ENCODE assay signal across 8 cellular contexts in the genomic region with DNA sequence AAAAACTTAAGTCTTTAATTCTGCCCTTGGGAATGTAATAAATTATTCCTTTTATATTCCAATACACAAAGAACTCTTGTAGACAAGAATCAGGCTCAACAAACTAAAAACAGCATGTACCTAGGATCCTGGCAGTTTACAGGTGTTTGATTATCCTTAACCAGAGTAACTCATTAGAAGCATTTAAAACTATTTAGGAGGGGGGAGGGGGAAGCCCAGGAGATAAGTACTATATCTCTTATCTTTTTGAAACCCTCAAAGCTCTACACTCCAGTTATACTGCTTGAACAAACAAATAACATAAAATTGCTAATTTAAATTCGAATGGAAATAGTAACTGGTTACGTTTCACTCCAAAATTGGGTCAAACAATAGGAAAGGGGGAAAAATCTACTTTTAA. TPM values are rescaled to one million over a fixed set of nuclear protein-coding genes. Genes with fewer than 3 reads are reported as not detected.
DNase-seq lines count a peak whose midpoint lies in the region; ATAC-seq and TF ChIP-seq lines count a peak whose summit lies in the region.

No MANE protein-coding gene starts in this region.

- peak overlapping the region; percentile 92 to 99 (median 96) for H3K4me3 Mint-ChIP-seq in IgD-negative memory B cell

- H3K27me3 ChIP-seq in ACC112 (ENCODE audit: insufficient read depth, low read length) (no peaks in the 10 kb centered on the region), breast epithelium (no peaks in the 10 kb centered on the region), muscle layer of colon (ENCODE audit: control insufficient read depth in 1 of 2, insufficient read depth in 2 of 2, low read length in 2 of 2) (no peaks in the 10 kb centered on the region)

- no peaks in the 10 kb centered on the region for H3K27me3 Mint-ChIP-seq in IgD-negative memory B cell

- peaks cover 13% of the 10 kb centered on the region for H3K36me3 Mint-ChIP-seq in IgD-negative memory B cell

- H3K79me2 ChIP-seq in ACC112 (ENCODE audit: control insufficient read depth, insufficient read depth, low read length, unreplicated experiment) = peaks cover 84% of the 10 kb centered on the region

- H3K36me3 ChIP-seq in ACC112 (ENCODE audit: insufficient read depth, low read length) (peaks cover 23% of the 10 kb centered on the region), breast epithelium (no peaks in the 10 kb centered on the region), muscle layer of colon (ENCODE audit: insufficient read depth, low read length) (peaks cover 11% of the 10 kb centered on the region)

- intact Hi-C loops in breast epithelium (cut with DNase I; ENCODE audit: low total_unique reads) = no loop called here

- H3K4me3 ChIP-seq in ACC112 (ENCODE audit: low read depth, low read length) = peak overlapping the region; percentile 86
- peak overlapping the region; percentile 94 to 100 (median 96) for H3K4me3 ChIP-seq in breast epithelium
- H3K4me3 ChIP-seq in muscle layer of colon (ENCODE audit: low read depth in 1 of 2, low read length in 2 of 2) = peak overlapping the region; percentile 43 to 74

- H3K9me3 Mint-ChIP-seq in IgD-negative memory B cell = no peaks in the 10 kb centered on the region

- no peak for TF ChIP-seq CTCF in breast epithelium (IDR thresholded peaks at IDR 0.05)

- TF ChIP-seq POLR2A in breast epithelium (IDR thresholded peaks at IDR 0.05) = no peak

- H3K9me3 ChIP-seq in breast epithelium (no peaks in the 10 kb centered on the region), muscle layer of colon (ENCODE audit: low read length) (no peaks in the 10 kb centered on the region)

- H3K4me1 ChIP-seq in ACC112 (ENCODE audit: control insufficient read depth, insufficient read depth, low read length, unreplicated experiment) (peaks cover 44% of the 10 kb centered on the region), breast epithelium (peaks cover 4 to 23% of the 10 kb centered on the region in 2 donors), muscle layer of colon (ENCODE audit: insufficient read depth, low read length) (peaks cover 49% of the 10 kb centered on the region)

- H3K27ac Mint-ChIP-seq in IgD-negative memory B cell = peak overlapping the region; percentile 59 to 99 (median 82)

- no peak for ATAC-seq in GM18858 (IDR thresholded peaks at IDR 0.05; ENCODE audit: unreplicated experiment)

- H3K4me1 Mint-ChIP-seq in IgD-negative memory B cell = peaks cover 36 to 47% (median 42%) of the 10 kb centered on the region in 3 donors

- H3K27ac ChIP-seq in ACC112 (ENCODE audit: low read depth, low read length) (peak overlapping the region; percentile 88), breast epithelium (peak overlapping the region; percentile 96 to 100), muscle layer of colon (ENCODE audit: low read depth, low read length) (peak overlapping the region; percentile 73)

- H3K9ac ChIP-seq in muscle layer of colon (ENCODE audit: low read length) = peak overlapping the region; percentile 74

- DNase-seq in breast epithelium (ENCODE audit: low spot score in 2 of 2) (no peak), D341Med (ENCODE audit: low spot score) (no peak), NCI-H1930 (lab: John Stamatoyannopoulos, UW) (no peak), CD1c-positive myeloid dendritic cell (ENCODE audit: extremely low spot score) (no peak)

- no peak overlapping the region for H2AFZ ChIP-seq in ACC112 (ENCODE audit: low read length, unreplicated experiment)

RNA-seq across cellular contexts. Expression of gene CNBP, which starts 1.9 kb away (rescaled TPM):
- 790 TPM for polyA plus RNA-seq in IgD-negative memory B cell
- 100 to 1,000 TPM; 384 to 521 (median 495) TPM for total RNA-seq in breast epithelium

RNA-seq across cellular contexts. Expression of gene ISY1, which starts 21.0 kb away (rescaled TPM):
- 71.9 TPM for polyA plus RNA-seq in IgD-negative memory B cell
- 10 to 100 TPM; 21.4 to 27.9 (median 21.7) TPM for total RNA-seq in breast epithelium
